18 cellular contexts compared by ENCODE assay signal in genomic region chr2:98663521-98664090, GRCh38. TPM values are rescaled to one million over a fixed set of nuclear protein-coding genes. Genes with fewer than 3 reads are reported as not detected.
DNase-seq lines count a peak whose midpoint lies in the region; ATAC-seq lines count a peak whose summit lies in the region.
"Had no signal": no experiment of that assay in that cellular context is flagged by ENCODE, and none has a peak within 500 bp of the region (broad histone marks: within the 10 kb centered on the region; RNA-seq: fewer than 3 reads in every experiment).

No MANE protein-coding gene starts in this region.

- H3K27ac ChIP-seq in caudate nucleus (ENCODE audit: low read depth, low read length) = no peak overlapping the region
- H3K27ac ChIP-seq: A549, ascending aorta, hepatocyte had no signal

- intact Hi-C loops in activated CD4-positive, alpha-beta T cell treated with anti-CD3 and anti-CD28 coated beads for 36 hours (cut with DNase I, micrococcal nuclease) = loop anchor here (1.0 to 5.0 kb wide), 2 partner anchors 8 to 196 kb away; no protein-coding TSS in a partner anchor

- H3K27ac Mint-ChIP-seq in activated CD4-positive, alpha-beta T cell treated with anti-CD3 and anti-CD28 coated beads for 36 hours = peak overlapping the region; percentile 99
- H3K27ac Mint-ChIP-seq in T-helper 17 cell = peak overlapping the region; percentile 94
- peak overlapping the region; percentile 95 for H3K27ac Mint-ChIP-seq in stimulated activated effector memory CD8-positive, alpha-beta T cell treated with anti-CD3 and anti-CD28 coated beads, Interleukin-12 subunit alpha, Interleukin-12 subunit beta, amount 100 ng/mL, for 72 hours
- H3K27ac Mint-ChIP-seq: dendritic cell treated with granulocyte-macrophage colony-stimulating factor and Interleukin-4, amounts not matched to agents 40 ng/mL and 50 ng/mL, for 4 days; GM23338 had no signal

- no peak for DNase-seq in activated CD4-positive, alpha-beta T cell treated with anti-CD3 and anti-CD28 coated beads for 36 hours
- DNase-seq in activated CD4-positive, alpha-beta T cell treated with anti-CD3 and anti-CD28 coated beads, Interleukin-2, amount 50 U/mL, for 1 hour = no peak
- no peak for DNase-seq in T-helper 17 cell
- DNase-seq in central memory CD4-positive, alpha-beta T cell = peak; percentile 74
- DNase-seq in stimulated activated effector memory CD8-positive, alpha-beta T cell treated with anti-CD3 and anti-CD28 coated beads, Interleukin-12 subunit alpha, Interleukin-12 subunit beta, amount 100 ng/mL, for 72 hours (ENCODE audit: low spot score in 2 of 2) = no peak
- DNase-seq in SKM-1 treated with dmso at 0.1 percent for 144 hours (lab: John Stamatoyannopoulos, UW; ENCODE audit: unreplicated experiment) = no peak
- no peak for DNase-seq in caudate nucleus (lab: John Stamatoyannopoulos, UW)
- DNase-seq: Karpas-422, left cardiac atrium, NCI-H1694, NCI-H524 treated with DMSO at 0.1 percent for 48 hours had no signal

- no peaks in the 10 kb centered on the region for H3K27me3 Mint-ChIP-seq in activated CD4-positive, alpha-beta T cell treated with anti-CD3 and anti-CD28 coated beads for 36 hours
- H3K27me3 Mint-ChIP-seq in T-helper 17 cell = no peaks in the 10 kb centered on the region
- H3K27me3 Mint-ChIP-seq: dendritic cell treated with granulocyte-macrophage colony-stimulating factor and Interleukin-4, amounts not matched to agents 40 ng/mL and 50 ng/mL, for 4 days had no signal

- peaks cover 65% of the 10 kb centered on the region for H3K36me3 Mint-ChIP-seq in activated CD4-positive, alpha-beta T cell treated with anti-CD3 and anti-CD28 coated beads for 36 hours (ENCODE audit: low read depth)
- peaks cover 19% of the 10 kb centered on the region for H3K36me3 Mint-ChIP-seq in T-helper 17 cell (ENCODE audit: low read depth)
- H3K36me3 Mint-ChIP-seq in stimulated activated effector memory CD8-positive, alpha-beta T cell treated with anti-CD3 and anti-CD28 coated beads, Interleukin-12 subunit alpha, Interleukin-12 subunit beta, amount 100 ng/mL, for 72 hours = peaks cover 28% of the 10 kb centered on the region

- peak; percentile 50 for ATAC-seq in activated CD4-positive, alpha-beta T cell treated with anti-CD3 and anti-CD28 coated beads for 36 hours
- ATAC-seq in T-helper 17 cell (peak; percentile 73), HG02938 (IDR thresholded peaks at IDR 0.05; ENCODE audit: unreplicated experiment) (no peak)
- peak; percentile 71 for ATAC-seq in stimulated activated effector memory CD8-positive, alpha-beta T cell treated with anti-CD3 and anti-CD28 coated beads, Interleukin-12 subunit alpha, Interleukin-12 subunit beta, amount 100 ng/mL, for 72 hours
- ATAC-seq: A549, GM23338, Panc1 had no signal

- no peaks in the 10 kb centered on the region for H3K9me3 ChIP-seq in T-helper 17 cell (ENCODE audit: control insufficient read depth, low read length, poor library complexity, severe bottlenecking)
- H3K9me3 ChIP-seq: ascending aorta had no signal

- H3K4me3 Mint-ChIP-seq in activated CD4-positive, alpha-beta T cell treated with anti-CD3 and anti-CD28 coated beads for 36 hours = peak overlapping the region; percentile 72
- H3K4me3 Mint-ChIP-seq in T-helper 17 cell = peak overlapping the region; percentile 79
- H3K4me3 Mint-ChIP-seq in stimulated activated effector memory CD8-positive, alpha-beta T cell treated with anti-CD3 and anti-CD28 coated beads, Interleukin-12 subunit alpha, Interleukin-12 subunit beta, amount 100 ng/mL, for 72 hours = peak overlapping the region; percentile 72
- H3K4me3 Mint-ChIP-seq: dendritic cell treated with granulocyte-macrophage colony-stimulating factor and Interleukin-4, amounts not matched to agents 40 ng/mL and 50 ng/mL, for 4 days; GM23338 had no signal

- peaks cover 67% of the 10 kb centered on the region for H3K4me1 Mint-ChIP-seq in activated CD4-positive, alpha-beta T cell treated with anti-CD3 and anti-CD28 coated beads for 36 hours
- peaks cover 49% of the 10 kb centered on the region for H3K4me1 Mint-ChIP-seq in T-helper 17 cell
- H3K4me1 Mint-ChIP-seq in stimulated activated effector memory CD8-positive, alpha-beta T cell treated with anti-CD3 and anti-CD28 coated beads, Interleukin-12 subunit alpha, Interleukin-12 subunit beta, amount 100 ng/mL, for 72 hours = peaks cover 62% of the 10 kb centered on the region
- H3K4me1 Mint-ChIP-seq: GM23338 had no signal

- H3K9me3 Mint-ChIP-seq in activated CD4-positive, alpha-beta T cell treated with anti-CD3 and anti-CD28 coated beads for 36 hours (ENCODE audit: low read depth) = peaks cover 23% of the 10 kb centered on the region
- H3K9me3 Mint-ChIP-seq in stimulated activated effector memory CD8-positive, alpha-beta T cell treated with anti-CD3 and anti-CD28 coated beads, Interleukin-12 subunit alpha, Interleukin-12 subunit beta, amount 100 ng/mL, for 72 hours = peaks cover 9% of the 10 kb centered on the region

- POLR2A ChIA-PET in activated CD4-positive, alpha-beta T cell treated with anti-CD3 and anti-CD28 coated beads for 36 hours (lab: Charles Lee) = interaction anchor here (0.6 to 1.1 kb wide), 3 partner anchors 14 to 69 kb away, joined by 3 read pairs; no protein-coding TSS in a partner anchor

- CTCF ChIA-PET in activated CD4-positive, alpha-beta T cell treated with anti-CD3 and anti-CD28 coated beads for 36 hours (lab: Charles Lee) = interaction anchor here (1.0 to 1.6 kb wide), 7 partner anchors 7 to 38 kb away, joined by 3 to 7 read pairs (median 4); no protein-coding TSS in a partner anchor

RNA-seq across cellular contexts. Expression of gene UNC50, which starts 55.2 kb away (rescaled TPM):
- 10 to 100 TPM; 21.1 to 31.4 TPM for total RNA-seq in activated CD4-positive, alpha-beta T cell treated with anti-CD3 and anti-CD28 coated beads for 36 hours
- 10 to 100 TPM; 12.0 to 14.8 TPM for total RNA-seq in T-helper 17 cell

RNA-seq across cellular contexts. Expression of gene COA5, which starts 55.3 kb away (rescaled TPM):
- total RNA-seq in activated CD4-positive, alpha-beta T cell treated with anti-CD3 and anti-CD28 coated beads for 36 hours = 10 to 100 TPM; 17.7 to 33.2 TPM
- total RNA-seq in T-helper 17 cell = 10 to 100 TPM; 20.0 to 20.7 TPM
